ENCODE assay signal across 15 cellular contexts in genomic region chr13:110957931-110958330, GRCh38. TPM values are rescaled to one million over a fixed set of nuclear protein-coding genes. Genes with fewer than 3 reads are reported as not detected.
DNase-seq lines count a peak whose midpoint lies in the region; ATAC-seq, FAIRE-seq and TF ChIP-seq lines count a peak whose summit lies in the region.
"Had no signal": no experiment of that assay in that cellular context is flagged by ENCODE, and none has a peak within 500 bp of the region (broad histone marks: within the 10 kb centered on the region; RNA-seq: fewer than 3 reads in every experiment).

No MANE protein-coding gene starts in this region.

- DNase-seq in A549 (ENCODE audit: low read depth in 1 of 2, low spot score in 1 of 2) (no peak), IMR-90 (no peak), ecto neural progenitor cell (ENCODE audit: low spot score) (peak; percentile 18), trophoblast cell (peak; percentile 42 to 59), NCI-H2029 treated with DMSO at 0.1 percent for 48 hours (lab: John Stamatoyannopoulos, UW) (no peak), GM12892 (ENCODE audit: insufficient read length) (no peak)
- no peak for DNase-seq in activated CD8-positive, alpha-beta T cell treated with anti-CD3 and anti-CD28 coated beads for 36 hours
- DNase-seq: 8988T; C1 segment of cervical spinal cord; CD4-positive, alpha-beta T cell; DMS153; GDM1; KBM-7 had no signal

- H3K9me1 ChIP-seq in IMR-90 (ENCODE audit: insufficient read depth, low read length) = peaks cover 6% of the 10 kb centered on the region; the same call in 1 of the 2 replicates

- no peak overlapping the region for H3K56ac ChIP-seq in IMR-90 (ENCODE audit: extremely low read depth, insufficient read depth, low read length)

- H3K9me3 ChIP-seq in A549 = no peaks in the 10 kb centered on the region
- H3K9me3 ChIP-seq in IMR-90 (ENCODE audit: control insufficient read depth, insufficient read depth, low read length) = no peaks in the 10 kb centered on the region
- H3K9me3 ChIP-seq in trophoblast cell (ENCODE audit: insufficient read depth, low read depth, low read length) = peaks cover 10% of the 10 kb centered on the region

- H2BK15ac ChIP-seq in IMR-90 (ENCODE audit: low read depth, low read length) = peak overlapping the region; percentile 90; the same call in 2 of the 3 replicates

- H2BK5ac ChIP-seq in IMR-90 (ENCODE audit: low read depth, low read length, poor library complexity, severe bottlenecking) (no peak overlapping the region), trophoblast cell (ENCODE audit: low read depth, low read length, poor library complexity) (no peak overlapping the region)

- intact Hi-C loops in IMR-90 (cut with micrococcal nuclease) = no loop called here
- intact Hi-C loops in activated CD8-positive, alpha-beta T cell treated with anti-CD3 and anti-CD28 coated beads for 36 hours (cut with micrococcal nuclease) = no loop called here

- dilution Hi-C loops in IMR-90 (cut with HindIII; ENCODE audit: low sequenced_read_pairs, unreplicated experiment) = no loop called here

- H4K8ac ChIP-seq in IMR-90 (ENCODE audit: low read depth in 2 of 2, low read length in 2 of 2) = peak overlapping the region; percentile 58 to 66; a peak in 1 of 4 replicates
- H4K8ac ChIP-seq in trophoblast cell (ENCODE audit: low read depth, low read length) = no peak overlapping the region

- no peak for TF ChIP-seq RAD21 in A549 (conservative IDR thresholded peaks at IDR 0.05 in 1 of 2, IDR thresholded peaks at IDR 0.05 in 1 of 2)
- no peak for TF ChIP-seq RAD21 in IMR-90 (IDR thresholded peaks at IDR 0.05; ENCODE audit: low read length)

- TF ChIP-seq POLR2A in A549 (IDR thresholded peaks at IDR 0.05; ENCODE audit: low read length) = no peak
- no peak for TF ChIP-seq POLR2A in IMR-90 (IDR thresholded peaks at IDR 0.05; ENCODE audit: low read depth, low read length)
- no peak for TF ChIP-seq POLR2A in GM12892 (IDR thresholded peaks at IDR 0.05; ENCODE audit: low read depth, low read length)

- no peak for FAIRE-seq in A549 (lab: Jason Lieb, UNC)
- no peak for FAIRE-seq in GM12892 (lab: Jason Lieb, UNC)
- FAIRE-seq: GM19239 had no signal

- CTCF ChIA-PET in A549 (lab: Yijun Ruan, JAX) (interaction anchor here (1.9 kb wide), 1 partner anchor 43 kb away, joined by 5 read pairs; the partner anchor contains the start of gene ANKRD10), IMR-90 (lab: Yijun Ruan, JAX) (interaction anchor here (0.6 kb wide), 1 partner anchor 97 kb away, joined by 4 read pairs; no protein-coding TSS in a partner anchor)
- CTCF ChIA-PET in activated CD8-positive, alpha-beta T cell treated with anti-CD3 and anti-CD28 coated beads for 36 hours (lab: Charles Lee) = no interaction called here

- H3K4me1 ChIP-seq in A549 = peaks cover 19% of the 10 kb centered on the region; the same call in 2 of the 3 replicates
- H3K4me1 ChIP-seq in IMR-90 (ENCODE audit: control insufficient read depth, insufficient read depth, low read length) = peaks cover 16% of the 10 kb centered on the region
- H3K4me1 ChIP-seq in trophoblast cell (ENCODE audit: control insufficient read depth in 1 of 2, insufficient read depth in 2 of 2, low read length in 2 of 2) = peaks cover 5 to 8% of the 10 kb centered on the region in 2 experiments

- no peak overlapping the region for H3K4me2 ChIP-seq in A549
- H3K4me2 ChIP-seq in IMR-90 (ENCODE audit: low read depth, low read length) = no peak overlapping the region
- H3K4me2 ChIP-seq in trophoblast cell (ENCODE audit: low read length) = no peak overlapping the region

- peaks cover 1% of the 10 kb centered on the region for H3K36me3 Mint-ChIP-seq in activated CD8-positive, alpha-beta T cell treated with anti-CD3 and anti-CD28 coated beads for 36 hours (ENCODE audit: low read depth)

- no peak overlapping the region for H4K5ac ChIP-seq in IMR-90 (ENCODE audit: low read depth, low read length)

- H4K91ac ChIP-seq in IMR-90 (ENCODE audit: insufficient read depth, low read depth, low read length) (0 out of 2 replicates have a peak overlapping the region, but pooled peaks have one; percentile 32), trophoblast cell (ENCODE audit: low read depth, low read length) (peak overlapping the region; percentile 4)

- H3K18ac ChIP-seq in IMR-90 (ENCODE audit: low read depth, low read length) = no peak overlapping the region
- H3K18ac ChIP-seq in trophoblast cell (ENCODE audit: low read length) = no peak overlapping the region

- H3K27ac Mint-ChIP-seq in activated CD8-positive, alpha-beta T cell treated with anti-CD3 and anti-CD28 coated beads for 36 hours = no peak overlapping the region
- H3K27ac Mint-ChIP-seq: CD4-positive, alpha-beta T cell had no signal

- no peak overlapping the region for H2BK12ac ChIP-seq in trophoblast cell (ENCODE audit: low read length)

- H3K79me1 ChIP-seq in IMR-90 (ENCODE audit: low read depth in 1 of 2, low read length in 2 of 2) (peaks cover 0 to 4% of the 10 kb centered on the region in 2 experiments; a peak in 1 of 4 replicates), trophoblast cell (ENCODE audit: low read length) (peaks cover 3% of the 10 kb centered on the region)

- no peaks in the 10 kb centered on the region for H3K79me2 ChIP-seq in trophoblast cell (ENCODE audit: control insufficient read depth, insufficient read depth, low read length, poor library complexity)

- H3K36me3 ChIP-seq in IMR-90 (ENCODE audit: control insufficient read depth, insufficient read depth, low read length) (no peaks in the 10 kb centered on the region), trophoblast cell (ENCODE audit: control insufficient read depth in 1 of 2, insufficient read depth in 2 of 2, low read length in 2 of 2) (no peaks in the 10 kb centered on the region)

- no peaks in the 10 kb centered on the region for H4K20me1 ChIP-seq in IMR-90 (ENCODE audit: insufficient read depth, low read length)

- H3K4me3 ChIP-seq in A549 = no peak overlapping the region
- H3K4me3 ChIP-seq in IMR-90 (ENCODE audit: insufficient read depth, low read depth, low read length) = no peak overlapping the region
- H3K4me3 ChIP-seq in trophoblast cell (ENCODE audit: low read depth, low read length) = no peak overlapping the region

- H2BK120ac ChIP-seq in IMR-90 (ENCODE audit: low read depth, low read length) (peak overlapping the region; percentile 71), trophoblast cell (ENCODE audit: insufficient read depth, low read length, poor library complexity) (no peak overlapping the region)

- H2AK5ac ChIP-seq in IMR-90 (ENCODE audit: low read depth, low read length) (peak overlapping the region; percentile 75), trophoblast cell (ENCODE audit: low read length) (no peak overlapping the region)

- H2AK9ac ChIP-seq in IMR-90 (replicated peaks; ENCODE audit: low read depth, low read length, poor library complexity) = no peak overlapping the region

- no peak overlapping the region for H4K12ac ChIP-seq in trophoblast cell (ENCODE audit: low read depth, low read length)

- BruUV-seq in IMR-90 (replicated peaks; lab: Mats Ljungman, UMichigan) = no TSS peak

- 83% methylated on average over 6 of the region's 6 CpGs for WGBS in A549 (ENCODE audit: missing lambda C conversion rate)
- WGBS in IMR-90 (ENCODE audit: extremely low coverage in 2 of 2, insufficient read length in 1 of 2), 2 experiments = 86% methylated on average over 2 of the region's 6 CpGs; no CpG with 5 or more reads in 1 of the 2 experiments
- no CpG with 5 or more reads among the region's 6 CpGs for WGBS in trophoblast cell (ENCODE audit: extremely low coverage, insufficient coverage, insufficient read length)

- H3K14ac ChIP-seq in IMR-90 (replicated peaks; ENCODE audit: low read depth, low read length) (no peak overlapping the region; the same call in 1 of the 2 replicates), trophoblast cell (ENCODE audit: low read length) (no peak overlapping the region)

- peaks cover 14% of the 10 kb centered on the region for H3K27me3 Mint-ChIP-seq in activated CD8-positive, alpha-beta T cell treated with anti-CD3 and anti-CD28 coated beads for 36 hours

- ATAC-seq in A549 (no peak), IMR-90 (ENCODE audit: low read depth) (no peak)
- no peak for ATAC-seq in activated CD8-positive, alpha-beta T cell treated with anti-CD3 and anti-CD28 coated beads for 36 hours

- H3K23ac ChIP-seq in IMR-90 (ENCODE audit: low read depth, low read length) (no peak overlapping the region), trophoblast cell (ENCODE audit: low read length) (no peak overlapping the region)

- H3K4ac ChIP-seq in IMR-90 (ENCODE audit: low read depth, low read length) = peak overlapping the region; percentile 29; the same call in 1 of the 2 replicates
- no peak overlapping the region for H3K4ac ChIP-seq in trophoblast cell (ENCODE audit: low read depth, low read length)

- no peak overlapping the region for H3K9ac ChIP-seq in IMR-90 (ENCODE audit: low read depth, low read length)
- no peak overlapping the region for H3K9ac ChIP-seq in trophoblast cell (ENCODE audit: low read length)

- peak overlapping the region; percentile 43; the same call in 1 of the 2 replicates for H2BK20ac ChIP-seq in IMR-90 (ENCODE audit: low read depth, low read length)

- TF ChIP-seq CTCF in A549 (IDR thresholded peaks at IDR 0.05) (no peak), IMR-90 (conservative IDR thresholded peaks at IDR 0.05; ENCODE audit: low read depth, low read length) (no peak)
- TF ChIP-seq CTCF in activated CD8-positive, alpha-beta T cell treated with anti-CD3 and anti-CD28 coated beads for 36 hours (IDR thresholded peaks at IDR 0.05) = no peak

- POLR2A ChIA-PET in A549 (lab: Yijun Ruan, JAX) = no interaction called here
- POLR2A ChIA-PET in IMR-90 (lab: Charles Lee; ENCODE audit: unreplicated experiment) = no interaction called here
- POLR2A ChIA-PET in activated CD8-positive, alpha-beta T cell treated with anti-CD3 and anti-CD28 coated beads for 36 hours (lab: Charles Lee) = no interaction called here

- H3K27me3 ChIP-seq in IMR-90 (ENCODE audit: control insufficient read depth, insufficient read depth, low read length) = no peaks in the 10 kb centered on the region
- no peaks in the 10 kb centered on the region for H3K27me3 ChIP-seq in trophoblast cell (ENCODE audit: insufficient read depth, low read length)

- H3K4me3 Mint-ChIP-seq in activated CD8-positive, alpha-beta T cell treated with anti-CD3 and anti-CD28 coated beads for 36 hours = no peak overlapping the region
- H3K4me3 Mint-ChIP-seq: CD4-positive, alpha-beta T cell had no signal

- H2AFZ ChIP-seq in IMR-90 (replicated peaks; ENCODE audit: low read length, poor library complexity) (peak overlapping the region; percentile 32), trophoblast cell (ENCODE audit: insufficient read depth, low read length, poor library complexity) (no peak overlapping the region)

- H3K9me3 Mint-ChIP-seq in activated CD8-positive, alpha-beta T cell treated with anti-CD3 and anti-CD28 coated beads for 36 hours = peaks cover 14% of the 10 kb centered on the region

- no peak for TF ChIP-seq EP300 in A549 (IDR thresholded peaks at IDR 0.05)

- in situ Hi-C loops in IMR-90 (cut with MboI; ENCODE audit: low sequenced_read_pairs) = no loop called here

- H3K27ac ChIP-seq in A549 = peak overlapping the region in 1 of 2 experiments; percentile 45; a peak in 1 of 6 replicates
- no peak overlapping the region for H3K27ac ChIP-seq in IMR-90 (ENCODE audit: insufficient read depth, low read length)
- no peak overlapping the region for H3K27ac ChIP-seq in trophoblast cell (ENCODE audit: low read depth, low read length)
- H3K27ac ChIP-seq: HL-60 had no signal

- H3K4me1 Mint-ChIP-seq in activated CD8-positive, alpha-beta T cell treated with anti-CD3 and anti-CD28 coated beads for 36 hours (ENCODE audit: low read depth) = peaks cover 12% of the 10 kb centered on the region

RNA-seq across cellular contexts. Expression of gene ANKRD10, which starts 43.1 kb away (rescaled TPM):
- polyA plus RNA-seq in A549 (2011; rRNA removed) = 60.2 and 66.0 TPM in 2 replicates
- 23.3 and 26.1 TPM in 2 replicates for polyA plus RNA-seq in A549 (2012; cell fraction: cytosol; rRNA removed)
- polyA plus RNA-seq in A549 (2012; cell fraction: nucleus; rRNA removed) = 72.9 and 89.4 TPM in 2 replicates
- 27.8 to 35.9 TPM (median 32.1 TPM) in 3 replicates for polyA plus RNA-seq in A549 (2017; fragmentation: RNase III; extraction: RNeasy Plus Mini Kit Qiagen cat#74134 plus additional on column Dnase treatment)
- polyA minus RNA-seq in A549 (2011; rRNA and poly(A)+ RNA removed) = 56.5 and 92.3 TPM in 2 replicates
- 18.3 and 24.2 TPM in 2 replicates for total RNA-seq in IMR-90 (2012; rRNA removed)
- 24.2 and 31.1 TPM in 2 replicates for polyA plus RNA-seq in IMR-90 (2012; rRNA removed)
- 7.4 and 11.9 TPM in 2 replicates for polyA plus RNA-seq in IMR-90 (2012; cell fraction: cytosol; rRNA removed)
- polyA plus RNA-seq in IMR-90 (2012; cell fraction: nucleus; rRNA removed; ENCODE audit: low replicate concordance) = 105 and 271 TPM in 2 replicates
- 58.8 and 60.1 TPM in 2 replicates for polyA plus RNA-seq in trophoblast cell (2013)
- total RNA-seq in activated CD8-positive, alpha-beta T cell treated with anti-CD3 and anti-CD28 coated beads for 36 hours = 10 to 100 TPM; 81.6 to 86.1 TPM
- polyA plus RNA-seq in GM12892 (2012; ENCODE audit: missing spikeins) = 115 TPM

Comparison
In these comparisons a context has a peak if more than half of its experiments do, and no peak if none do; other contexts are left out.
1. DNase-seq: peak in ecto neural progenitor cell (single experiment) and trophoblast cell (2 of 2); none in A549 (0 of 2), IMR-90 (single experiment), activated CD8-positive, alpha-beta T cell treated with anti-CD3 and anti-CD28 coated beads for 36 hours (single experiment), NCI-H2029 treated with DMSO at 0.1 percent for 48 hours (single experiment) and GM12892 (single experiment).